1 cellular context compared by ENCODE assay signal in the genomic region with DNA sequence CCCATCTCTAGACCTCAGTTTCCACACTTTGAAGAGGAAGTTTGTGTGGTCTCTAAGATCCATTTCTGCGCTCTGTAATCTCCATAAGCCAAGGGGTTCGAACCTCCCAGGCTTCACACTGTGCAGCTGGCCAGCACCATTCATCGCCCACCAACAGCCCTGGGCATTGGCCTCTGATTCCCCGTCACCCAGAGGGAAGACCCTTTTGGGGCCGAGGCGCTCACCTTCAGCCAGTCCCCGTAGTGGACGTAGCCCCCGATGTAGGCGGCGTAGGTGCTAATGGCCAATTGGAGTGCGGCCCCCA.
TF ChIP-seq lines count a peak whose summit lies in the region.

No MANE protein-coding gene starts in this region.

TF ChIP-seq in H1, 55 proteins besides CTCF, POLR2A, EP300 and RAD21:
- TF ChIP-seq SIRT6 (IDR thresholded peaks at IDR 0.05; ENCODE audit: low read length) (no peak), HDAC6 (IDR thresholded peaks at IDR 0.05; ENCODE audit: low read depth, low read length) (no peak), FOSL1 (IDR thresholded peaks at IDR 0.05; ENCODE audit: insufficient read depth, low read depth, low read length) (no peak), JUN (IDR thresholded peaks at IDR 0.05; ENCODE audit: low read depth, low read length) (no peak), JUND (IDR thresholded peaks at IDR 0.05; ENCODE audit: low read length) (no peak), YY1 (IDR thresholded peaks at IDR 0.05; ENCODE audit: low read depth, low read length) (no peak), SAP30 (IDR thresholded peaks at IDR 0.05; ENCODE audit: insufficient read depth, insufficient replicate concordance, low read length) (no peak), TBP (IDR thresholded peaks at IDR 0.05; ENCODE audit: low read depth, low read length) (no peak), ZNF274 (IDR thresholded peaks at IDR 0.05; ENCODE audit: borderline replicate concordance, extremely low read depth, low read length) (no peak), BCL11A (IDR thresholded peaks at IDR 0.05; ENCODE audit: low read depth in 2 of 2, low read length in 2 of 2) (no peak), CREB1 (IDR thresholded peaks at IDR 0.05) (no peak), TAF1 (IDR thresholded peaks at IDR 0.05; ENCODE audit: low read depth, low read length) (no peak), SRF (IDR thresholded peaks at IDR 0.05; ENCODE audit: low read depth, low read length) (no peak), RXRA (IDR thresholded peaks at IDR 0.05; ENCODE audit: insufficient read depth, low read depth, low read length) (no peak), CTBP2 (IDR thresholded peaks at IDR 0.05; ENCODE audit: borderline replicate concordance, insufficient read depth, insufficient read length, low read length) (no peak), NRF1 (IDR thresholded peaks at IDR 0.05; ENCODE audit: low read depth, low read length) (no peak), TCF12 (IDR thresholded peaks at IDR 0.05; ENCODE audit: low read depth, low read length) (no peak)
- TF ChIP-seq, protein P1, sequence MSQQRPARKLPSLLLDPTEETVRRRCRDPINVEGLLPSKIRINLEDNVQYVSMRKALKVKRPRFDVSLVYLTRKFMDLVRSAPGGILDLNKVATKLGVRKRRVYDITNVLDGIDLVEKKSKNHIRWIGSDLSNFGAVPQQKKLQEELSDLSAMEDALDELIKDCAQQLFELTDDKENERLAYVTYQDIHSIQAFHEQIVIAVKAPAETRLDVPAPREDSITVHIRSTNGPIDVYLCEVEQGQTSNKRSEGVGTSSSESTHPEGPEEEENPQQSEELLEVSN (IDR thresholded peaks at IDR 0.05), result no peak
- TF ChIP-seq, protein P2, sequence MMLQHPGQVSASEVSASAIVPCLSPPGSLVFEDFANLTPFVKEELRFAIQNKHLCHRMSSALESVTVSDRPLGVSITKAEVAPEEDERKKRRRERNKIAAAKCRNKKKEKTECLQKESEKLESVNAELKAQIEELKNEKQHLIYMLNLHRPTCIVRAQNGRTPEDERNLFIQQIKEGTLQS (IDR thresholded peaks at IDR 0.05; ENCODE audit: insufficient read depth, low read depth, low read length), result no peak
